ENCODE assay signal across 20 cellular contexts in genomic region chr4:102492531-102493241, GRCh38. TPM values are rescaled to one million over a fixed set of nuclear protein-coding genes. Genes with fewer than 3 reads are reported as not detected.
DNase-seq lines count a peak whose midpoint lies in the region; ATAC-seq, FAIRE-seq and TF ChIP-seq lines count a peak whose summit lies in the region.
"Had no signal": no experiment of that assay in that cellular context is flagged by ENCODE, and none has a peak within 500 bp of the region (broad histone marks: within the 10 kb centered on the region; RNA-seq: fewer than 3 reads in every experiment).

No MANE protein-coding gene starts in this region.

- no peak overlapping the region for H3K27ac ChIP-seq in HepG2 (ENCODE audit: extremely low read length, insufficient read depth, low read length)

- CTCF ChIA-PET in HepG2 (lab: Yijun Ruan, JAX; ENCODE audit: low intra/inter-chr PET ratio, low total read pairs): no interaction called here

- no peaks in the 10 kb centered on the region for H3K79me2 ChIP-seq in HepG2 (ENCODE audit: insufficient read depth, low read length)

- TF ChIP-seq CTCF in fibroblast of villous mesenchyme (IDR thresholded peaks at IDR 0.05; ENCODE audit: insufficient read depth, low read depth, low read length) (no peak), HepG2 (CRISPR knock-in tag; IDR thresholded peaks at IDR 0.05) (no peak)

- H3K4me1 Mint-ChIP-seq in effector memory CD8-positive, alpha-beta T cell (ENCODE audit: low read depth in 2 of 2): peaks cover 0 to 6% of the 10 kb centered on the region in 2 donors
- peaks cover 15% of the 10 kb centered on the region for H3K4me1 Mint-ChIP-seq in T-helper 2 cell treated with Interferon-gamma antibody and Interleukin-4, amounts not matched to agents 5 μg/mL and 100 μg/mL, for 36 hours (ENCODE audit: low read depth)
- H3K4me1 Mint-ChIP-seq: CD14-positive monocyte had no signal

- TF ChIP-seq POLR2A in HepG2 (IDR thresholded peaks at IDR 0.05; ENCODE audit: insufficient read depth in 1 of 2, low read depth in 2 of 2, low read length in 2 of 2): no peak

- BruUV-seq in HepG2 (replicated peaks; lab: Mats Ljungman, UMichigan): no TSS peak

- intact Hi-C loops in HepG2 (cut with micrococcal nuclease; ENCODE audit: unreplicated experiment): no loop called here

- no peak for TF ChIP-seq RAD21 in HepG2 (CRISPR knock-in tag; IDR thresholded peaks at IDR 0.05)

- no peak for ATAC-seq in effector memory CD8-positive, alpha-beta T cell (replicated peaks)
- ATAC-seq in HepG2: no peak
- ATAC-seq: SK-N-SH treated with all-trans-retinoic acid at 6 μM for 48 hours had no signal

- H3K36me3 Mint-ChIP-seq in effector memory CD8-positive, alpha-beta T cell (ENCODE audit: insufficient read depth): no peaks in the 10 kb centered on the region
- no peaks in the 10 kb centered on the region for H3K36me3 Mint-ChIP-seq in T-helper 2 cell treated with Interferon-gamma antibody and Interleukin-4, amounts not matched to agents 5 μg/mL and 100 μg/mL, for 36 hours (ENCODE audit: low read depth)
- H3K36me3 Mint-ChIP-seq: CD14-positive monocyte had no signal

- WGBS in HepG2 (ENCODE audit: low lambda C conversion rate): 52% methylated on average over 2 of the region's 2 CpGs

- DNase-seq in ELR (ENCODE audit: low read depth): peak; percentile 32
- DNase-seq in MV-4-11 (lab: John Stamatoyannopoulos, UW): peak; percentile 10
- peak; percentile 61 for DNase-seq in amniotic epithelial cell (ENCODE audit: low read depth)
- DNase-seq in fibroblast of villous mesenchyme (ENCODE audit: low read depth): peak; percentile 45
- no peak for DNase-seq in effector memory CD8-positive, alpha-beta T cell
- no peak for DNase-seq in mucosa of gallbladder (ENCODE audit: low spot score)
- DNase-seq in HepG2 (ENCODE audit: low spot score): no peak
- DNase-seq in T-helper 2 cell treated with Interferon-gamma antibody and Interleukin-4, amounts not matched to agents 5 μg/mL and 100 μg/mL, for 36 hours (ENCODE audit: low spot score): no peak
- DNase-seq: 8988T, GF-D8, NCI-H187, NCI-H2107, NCI-H510A treated with DMSO at 0.1 percent for 48 hours, NCI-H774, RPMI8226, SHP77 treated with DMSO at 0.1 percent for 48 hours had no signal

- H3K9ac ChIP-seq in HepG2 (ENCODE audit: insufficient read depth, low read depth, low read length): no peak overlapping the region

- H3K4me3 ChIP-seq in fibroblast of villous mesenchyme (ENCODE audit: low read depth, low read length) (no peak overlapping the region), HepG2 (replicated peaks in 1 of 3; ENCODE audit: insufficient read depth in 1 of 3, low read depth in 2 of 3, low read length in 3 of 3) (no peak overlapping the region)

- no peaks in the 10 kb centered on the region for H3K36me3 ChIP-seq in HepG2 (replicated peaks in 1 of 2; ENCODE audit: control insufficient read depth in 1 of 2, insufficient read depth in 2 of 2, low read length in 2 of 2)

- POLR2A ChIA-PET in HepG2 (lab: Yijun Ruan, JAX): no interaction called here

- H3K27me3 ChIP-seq in HepG2 (ENCODE audit: control insufficient read depth in 1 of 2, insufficient read depth in 2 of 2, low read length in 2 of 2): no peaks in the 10 kb centered on the region

- H2AFZ ChIP-seq in HepG2 (ENCODE audit: low read length): no peak overlapping the region

- TF ChIP-seq EP300 in HepG2 (IDR thresholded peaks at IDR 0.05; ENCODE audit: low read depth in 2 of 2, low read length in 2 of 2): no peak
- TF ChIP-seq EP300 in HepG2 (CRISPR knock-in tag; IDR thresholded peaks at IDR 0.05; ENCODE audit: borderline replicate concordance): no peak

- no peaks in the 10 kb centered on the region for H3K9me3 ChIP-seq in HepG2 (ENCODE audit: low read length)

- H3K9me3 Mint-ChIP-seq in effector memory CD8-positive, alpha-beta T cell: no peaks in the 10 kb centered on the region
- peaks cover 3% of the 10 kb centered on the region for H3K9me3 Mint-ChIP-seq in T-helper 2 cell treated with Interferon-gamma antibody and Interleukin-4, amounts not matched to agents 5 μg/mL and 100 μg/mL, for 36 hours

- H3K27ac Mint-ChIP-seq in effector memory CD8-positive, alpha-beta T cell: no peak overlapping the region
- no peak overlapping the region for H3K27ac Mint-ChIP-seq in T-helper 2 cell treated with Interferon-gamma antibody and Interleukin-4, amounts not matched to agents 5 μg/mL and 100 μg/mL, for 36 hours

- peaks cover 14% of the 10 kb centered on the region for H3K4me1 ChIP-seq in HepG2 (ENCODE audit: insufficient read depth, low read length)

- H3K27me3 Mint-ChIP-seq in effector memory CD8-positive, alpha-beta T cell: no peaks in the 10 kb centered on the region
- H3K27me3 Mint-ChIP-seq in T-helper 2 cell treated with Interferon-gamma antibody and Interleukin-4, amounts not matched to agents 5 μg/mL and 100 μg/mL, for 36 hours (ENCODE audit: low read depth): peaks cover 7% of the 10 kb centered on the region

- H3K4me3 Mint-ChIP-seq in effector memory CD8-positive, alpha-beta T cell: no peak overlapping the region
- H3K4me3 Mint-ChIP-seq in T-helper 2 cell treated with Interferon-gamma antibody and Interleukin-4, amounts not matched to agents 5 μg/mL and 100 μg/mL, for 36 hours: no peak overlapping the region
- H3K4me3 Mint-ChIP-seq: CD14-positive monocyte had no signal

- no peaks in the 10 kb centered on the region for H4K20me1 ChIP-seq in HepG2 (ENCODE audit: insufficient read depth, low read length)

- H3K4me2 ChIP-seq in HepG2 (ENCODE audit: low read depth, low read length): no peak overlapping the region

- in situ Hi-C loops in HepG2 (cut with HindIII; ENCODE audit: extremely low pct_ligation_motif_present, low pct_unique_long_range_greater_than_20kb): no loop called here

- no peak for FAIRE-seq in HepG2 (lab: Jason Lieb, UNC)
- FAIRE-seq: GM19239, H1 had no signal

TF ChIP-seq in HepG2, 621 proteins besides CTCF, POLR2A, EP300 and RAD21 (continues in another document):
- no peak for TF ChIP-seq ZNF451 (CRISPR knock-in tag; IDR thresholded peaks at IDR 0.05)
- TF ChIP-seq ZGPAT (CRISPR knock-in tag; IDR thresholded peaks at IDR 0.05): no peak
- no peak for TF ChIP-seq TFAP4 (IDR thresholded peaks at IDR 0.05; ENCODE audit: borderline replicate concordance, low read depth)

RNA-seq across cellular contexts. Expression of gene NFKB1, which starts 8.5 kb away (rescaled TPM):
- total RNA-seq in fibroblast of villous mesenchyme (29.3 and 67.4 TPM in 2 replicates), mucosa of gallbladder (36.9 TPM), HepG2 (2016; rRNA removed; fragmentation: Illumina TruSeq; extraction: Trizol) (31.6 and 37.6 TPM in 2 replicates)
- 5.7 and 5.8 TPM in 2 replicates for total RNA-seq in HepG2 (2016; cell fraction: cytosol; rRNA removed; fragmentation: Illumina TruSeq; extraction: Trizol; ENCODE audit: low read depth)
- total RNA-seq in HepG2 (2016; cell fraction: insoluble cytoplasmic fraction; rRNA removed; fragmentation: Illumina TruSeq; extraction: Trizol): 32.0 and 36.4 TPM in 2 replicates
- 16.5 and 17.1 TPM in 2 replicates for total RNA-seq in HepG2 (2016; cell fraction: membrane; rRNA removed; fragmentation: Illumina TruSeq; extraction: Trizol)
- 21.7 and 23.1 TPM in 2 replicates for total RNA-seq in HepG2 (2016; cell fraction: nucleus; rRNA removed; fragmentation: Illumina TruSeq; extraction: Trizol)
- polyA plus RNA-seq in HepG2 (2011; rRNA removed): 15.3 and 15.4 TPM in 2 replicates
- 13.4 and 14.7 TPM in 2 replicates for polyA plus RNA-seq in HepG2 (2011; cell fraction: cytosol; rRNA removed)
- 13.2 and 14.1 TPM in 2 replicates for polyA plus RNA-seq in HepG2 (2011; cell fraction: nucleus; rRNA removed)
- 16.4 TPM in 2 replicates for polyA plus RNA-seq in HepG2 (2012)
- 2.1 and 2.3 TPM in 2 replicates for polyA plus RNA-seq in HepG2 (2016; cell fraction: cytosol; fragmentation: Illumina TruSeq; extraction: Trizol; ENCODE audit: low read depth)
- 30.3 and 33.0 TPM in 2 replicates for polyA plus RNA-seq in HepG2 (2016; cell fraction: insoluble cytoplasmic fraction; fragmentation: Illumina TruSeq; extraction: Trizol; ENCODE audit: low read depth)
- 6.8 and 8.3 TPM in 2 replicates for polyA plus RNA-seq in HepG2 (2016; cell fraction: membrane; fragmentation: Illumina TruSeq; extraction: Trizol; ENCODE audit: low read depth)
- 20.3 and 23.7 TPM in 2 replicates for polyA plus RNA-seq in HepG2 (2016; cell fraction: nucleus; fragmentation: Illumina TruSeq; extraction: Trizol; ENCODE audit: insufficient read depth, low read depth)
- polyA minus RNA-seq in HepG2 (2011; rRNA and poly(A)+ RNA removed; ENCODE audit: low replicate concordance): 23.9 and 27.4 TPM in 2 replicates
- 12.5 and 12.7 TPM in 2 replicates for polyA minus RNA-seq in HepG2 (2011; cell fraction: cytosol; rRNA and poly(A)+ RNA removed)
- polyA minus RNA-seq in HepG2 (2011; cell fraction: nucleus; rRNA and poly(A)+ RNA removed): 35.7 and 38.5 TPM in 2 replicates

Comparison
In these comparisons a context has a peak if more than half of its experiments do, and no peak if none do; other contexts are left out.
1. DNase-seq: peak in ELR (single experiment), MV-4-11 (single experiment), amniotic epithelial cell (single experiment) and fibroblast of villous mesenchyme (single experiment); none in effector memory CD8-positive, alpha-beta T cell (0 of 3), mucosa of gallbladder (single experiment), HepG2 (single experiment) and T-helper 2 cell treated with Interferon-gamma antibody and Interleukin-4, amounts not matched to agents 5 μg/mL and 100 μg/mL, for 36 hours (single experiment).